Comparison of ENCODE assay signal across 18 cellular contexts in genomic region chr20:48163521-48163920, GRCh38.
"Had no signal": no experiment of that assay in that cellular context is flagged by ENCODE, and none has a peak within 500 bp of the region (broad histone marks: within the 10 kb centered on the region; RNA-seq: fewer than 3 reads in every experiment).

No MANE protein-coding gene starts in this region.

- H3K27ac ChIP-seq: ascending aorta, body of pancreas had no signal

- H3K9me3 ChIP-seq: ascending aorta, body of pancreas had no signal

- DNase-seq: activated CD4-positive, alpha-beta T cell treated with anti-CD3 and anti-CD28 coated beads for 4 hours; activated CD8-positive, alpha-beta memory T cell treated with anti-CD3 and anti-CD28 coated beads, Interleukin-2, amount 50 U/mL, for 4 hours; activated CD8-positive, alpha-beta T cell treated with anti-CD3 and anti-CD28 coated beads for 36 hours; activated naive CD4-positive, alpha-beta T cell treated with anti-CD3 and anti-CD28 coated beads, Interleukin-2, amount 50 U/mL, for 16 hours; activated T-cell treated with anti-CD3 and anti-CD28 coated beads, Interleukin-2, amount 50 U/mL, for 72 hours; body of pancreas; central memory CD4-positive, alpha-beta T cell; Karpas-422; NCI-H1048; NCI-H146; NCI-H187 treated with DMSO at 0.1 percent for 48 hours; NCI-H2081 treated with DMSO at 0.1 percent for 48 hours; NCI-H446; NCI-H524; NK-92 treated with Interleukin-12 subunit alpha and Interleukin-12 subunit beta, amount 100 ng/mL, for 24 hours; Right ventricle myocardium superior had no signal

- H3K36me3 ChIP-seq: ascending aorta had no signal

- H3K4me1 ChIP-seq: ascending aorta had no signal

- H3K4me3 ChIP-seq: ascending aorta, body of pancreas, K562 had no signal

- H3K27me3 ChIP-seq: ascending aorta, body of pancreas had no signal
